19 cellular contexts compared by ENCODE assay signal in genomic region chr19:7401694-7402093, GRCh38. TPM values are rescaled to one million over a fixed set of nuclear protein-coding genes. Genes with fewer than 3 reads are reported as not detected.
DNase-seq lines count a peak whose midpoint lies in the region; ATAC-seq, FAIRE-seq and TF ChIP-seq lines count a peak whose summit lies in the region.
"Had no signal": no experiment of that assay in that cellular context is flagged by ENCODE, and none has a peak within 500 bp of the region (broad histone marks: within the 10 kb centered on the region; RNA-seq: fewer than 3 reads in every experiment).

No MANE protein-coding gene starts in this region.

- TF ChIP-seq EP300 in H1 (IDR thresholded peaks at IDR 0.05; ENCODE audit: borderline replicate concordance in 1 of 2, low read depth in 2 of 2, low read length in 2 of 2): no peak

- no peak overlapping the region for H4K8ac ChIP-seq in H1 (ENCODE audit: extremely low read depth, insufficient read depth, low read length)

- peaks cover 9% of the 10 kb centered on the region for H3K79me1 ChIP-seq in H1 (ENCODE audit: low read depth, low read length)

- H3K4me1 ChIP-seq in HEK293 (ENCODE audit: control insufficient read depth, insufficient read depth, low read length) (peaks cover 7% of the 10 kb centered on the region), H1 (replicated peaks in 1 of 4; ENCODE audit: control insufficient read depth in 3 of 4, insufficient read depth in 4 of 4, low read length in 3 of 4) (peaks cover 2 to 6% (median 3%) of the 10 kb centered on the region in 4 experiments; a peak in 6 of 7 replicates), Peyer's patch (peaks cover 0 to 27% (median 3%) of the 10 kb centered on the region in 4 donors)

- H3K36me3 ChIP-seq in HEK293 (ENCODE audit: control insufficient read depth in 2 of 2, insufficient read depth in 1 of 2, low read length in 2 of 2) (peaks cover 0 to 5% of the 10 kb centered on the region in 2 experiments; a peak in 2 of 3 replicates), H1 (ENCODE audit: control insufficient read depth in 2 of 4, insufficient read depth in 4 of 4, low read length in 3 of 4) (no peaks in the 10 kb centered on the region), Peyer's patch (peaks cover 0 to 5% (median 0%) of the 10 kb centered on the region in 3 donors)

- no peak overlapping the region for H2BK120ac ChIP-seq in H1 (replicated peaks; ENCODE audit: low read depth, low read length)

- no peak overlapping the region for H2BK12ac ChIP-seq in H1 (ENCODE audit: low read depth, low read length)

- peak overlapping the region; percentile 43 for H3K27ac Mint-ChIP-seq in activated naive CD4-positive, alpha-beta T cell treated with anti-CD3 and anti-CD28 coated beads, Interleukin-2, amount 50 U/mL, for 24 hours
- H3K27ac Mint-ChIP-seq in stimulated activated memory B cell treated with anti-CD40 and anti-IgM and Interleukin-4, amounts not matched to agents 10 μg/mL and 1 μg/mL and 100 μg/mL, for 72 hours: no peak overlapping the region
- H3K27ac Mint-ChIP-seq: GM23338 had no signal

- H4K20me1 ChIP-seq in H1 (replicated peaks in 1 of 2; ENCODE audit: control insufficient read depth in 1 of 2, insufficient read depth in 2 of 2, low read length in 2 of 2): peaks cover 2 to 6% of the 10 kb centered on the region in 2 experiments

- no peak overlapping the region for H2AFZ ChIP-seq in H1 (ENCODE audit: low read length)
- H2AFZ ChIP-seq: GM23338 had no signal

- no peak overlapping the region for H3K18ac ChIP-seq in H1 (ENCODE audit: extremely low read depth, low read length)

- no peak overlapping the region for H3K56ac ChIP-seq in H1 (replicated peaks; ENCODE audit: insufficient read length, low read depth, low read length)

- no peak overlapping the region for H3K9ac ChIP-seq in H1 (replicated peaks in 1 of 4; ENCODE audit: extremely low read depth in 1 of 4, low read depth in 3 of 4, low read length in 3 of 4)

- CTCF ChIA-PET in HEK293 (lab: Yijun Ruan, JAX): interaction anchor here (0.6 kb wide), 1 partner anchor 48 kb away, joined by 3 read pairs; no protein-coding TSS in a partner anchor
- CTCF ChIA-PET in H1 (lab: Charles Lee; ENCODE audit: partially characterized antibody): no interaction called here

- no peak overlapping the region for H2BK5ac ChIP-seq in H1 (ENCODE audit: low read depth, low read length)

- H3K27me3 ChIP-seq in H1 (replicated peaks in 1 of 4; ENCODE audit: control insufficient read depth in 3 of 4, extremely low read depth in 1 of 4, insufficient read depth in 3 of 4, low read length in 3 of 4): no peaks in the 10 kb centered on the region
- H3K27me3 ChIP-seq in Peyer's patch: no peaks in the 10 kb centered on the region

- no peak overlapping the region for H3K27ac ChIP-seq in HEK293 (ENCODE audit: extremely low read depth, low read depth, low read length)
- H3K27ac ChIP-seq in H1 (ENCODE audit: low read depth, low read length): no peak overlapping the region
- H3K27ac ChIP-seq in Peyer's patch: no peak overlapping the region

- H3K14ac ChIP-seq in H1 (ENCODE audit: insufficient read length): no peak overlapping the region

- FAIRE-seq in H1 (lab: Jason Lieb, UNC): no peak
- FAIRE-seq: D721Med, GM12878, GM19239, H54 had no signal

- H2AK5ac ChIP-seq in H1 (ENCODE audit: low read depth, low read length): no peak overlapping the region

- H3K9me3 ChIP-seq in HEK293 (ENCODE audit: control insufficient read depth, insufficient read depth, low read depth, low read length) (no peaks in the 10 kb centered on the region), H1 (ENCODE audit: insufficient read depth in 2 of 2, low read depth in 1 of 2, low read length in 1 of 2) (no peaks in the 10 kb centered on the region), Peyer's patch (no peaks in the 10 kb centered on the region)

- no peak overlapping the region for H4K91ac ChIP-seq in H1 (replicated peaks; ENCODE audit: insufficient read length, low read length)

- no peaks in the 10 kb centered on the region for H3K23me2 ChIP-seq in H1 (ENCODE audit: low read depth, low read length)

- H3K4me1 Mint-ChIP-seq in activated naive CD4-positive, alpha-beta T cell treated with anti-CD3 and anti-CD28 coated beads, Interleukin-2, amount 50 U/mL, for 24 hours: peaks cover 36% of the 10 kb centered on the region
- peaks cover 42% of the 10 kb centered on the region for H3K4me1 Mint-ChIP-seq in stimulated activated memory B cell treated with anti-CD40 and anti-IgM and Interleukin-4, amounts not matched to agents 10 μg/mL and 1 μg/mL and 100 μg/mL, for 72 hours

- H3K4me3 ChIP-seq in HEK293 (ENCODE audit: low read depth, low read length) (no peak overlapping the region), H1 (ENCODE audit: extremely low read depth in 1 of 4, insufficient read depth in 2 of 4, low read depth in 3 of 4, low read length in 4 of 4) (no peak overlapping the region), Peyer's patch (no peak overlapping the region)
- H3K4me3 ChIP-seq: GM12878, GM23338 had no signal

- no peak overlapping the region for H2BK20ac ChIP-seq in H1 (ENCODE audit: low read length)

- H3K4me2 ChIP-seq in H1 (ENCODE audit: insufficient read depth in 1 of 2, low read depth in 2 of 2, low read length in 2 of 2): no peak overlapping the region
- H3K4me2 ChIP-seq: GM23338 had no signal

- H3K4me3 Mint-ChIP-seq in activated naive CD4-positive, alpha-beta T cell treated with anti-CD3 and anti-CD28 coated beads, Interleukin-2, amount 50 U/mL, for 24 hours: no peak overlapping the region
- H3K4me3 Mint-ChIP-seq in stimulated activated memory B cell treated with anti-CD40 and anti-IgM and Interleukin-4, amounts not matched to agents 10 μg/mL and 1 μg/mL and 100 μg/mL, for 72 hours: no peak overlapping the region
- H3K4me3 Mint-ChIP-seq: CD4-positive, alpha-beta memory T cell; GM23338 had no signal

- H3K23ac ChIP-seq in H1 (ENCODE audit: insufficient read length): no peak overlapping the region

- TF ChIP-seq CTCF in HEK293 (tag by site-specific recombination; IDR thresholded peaks at IDR 0.05): no peak
- no peak for TF ChIP-seq CTCF in H1 (IDR thresholded peaks at IDR 0.05; ENCODE audit: control extremely low read depth in 1 of 3, insufficient read depth in 1 of 3, low read depth in 1 of 3, low read length in 3 of 3)
- TF ChIP-seq CTCF in Peyer's patch (IDR thresholded peaks at IDR 0.05): no peak

- H4K5ac ChIP-seq in H1 (ENCODE audit: insufficient read length, low read depth, low read length): no peak overlapping the region

- peaks cover 5% of the 10 kb centered on the region for H3K36me3 Mint-ChIP-seq in activated naive CD4-positive, alpha-beta T cell treated with anti-CD3 and anti-CD28 coated beads, Interleukin-2, amount 50 U/mL, for 24 hours
- peaks cover 41% of the 10 kb centered on the region for H3K36me3 Mint-ChIP-seq in stimulated activated memory B cell treated with anti-CD40 and anti-IgM and Interleukin-4, amounts not matched to agents 10 μg/mL and 1 μg/mL and 100 μg/mL, for 72 hours

- no peak for TF ChIP-seq POLR2A in H1 (IDR thresholded peaks at IDR 0.05; ENCODE audit: control extremely low read depth in 1 of 2, low read depth in 2 of 2, low read length in 2 of 2)
- TF ChIP-seq POLR2A in Peyer's patch (IDR thresholded peaks at IDR 0.05): no peak

- no peaks in the 10 kb centered on the region for H3K27me3 Mint-ChIP-seq in activated naive CD4-positive, alpha-beta T cell treated with anti-CD3 and anti-CD28 coated beads, Interleukin-2, amount 50 U/mL, for 24 hours
- H3K27me3 Mint-ChIP-seq in stimulated activated memory B cell treated with anti-CD40 and anti-IgM and Interleukin-4, amounts not matched to agents 10 μg/mL and 1 μg/mL and 100 μg/mL, for 72 hours: no peaks in the 10 kb centered on the region
- H3K27me3 Mint-ChIP-seq: CD4-positive, alpha-beta memory T cell had no signal

- H3K9me3 Mint-ChIP-seq in activated naive CD4-positive, alpha-beta T cell treated with anti-CD3 and anti-CD28 coated beads, Interleukin-2, amount 50 U/mL, for 24 hours: no peaks in the 10 kb centered on the region
- H3K9me3 Mint-ChIP-seq in stimulated activated memory B cell treated with anti-CD40 and anti-IgM and Interleukin-4, amounts not matched to agents 10 μg/mL and 1 μg/mL and 100 μg/mL, for 72 hours: no peaks in the 10 kb centered on the region
- H3K9me3 Mint-ChIP-seq: CD4-positive, alpha-beta memory T cell; GM23338 had no signal

- WGBS in H1 (ENCODE audit: extremely low coverage in 1 of 2, insufficient coverage in 1 of 2, insufficient read length in 1 of 2, insufficient replicate concordance in 2 of 2, low coverage in 1 of 2, low lambda C conversion rate in 2 of 2, missing lambda C conversion rate in 1 of 2), 2 experiments: 94% methylated on average over 3 of the region's 3 CpGs; no CpG with 5 or more reads in 1 of the 2 experiments

- no peak overlapping the region for H2BK15ac ChIP-seq in H1 (ENCODE audit: low read length)

- peaks cover 3 to 80% of the 10 kb centered on the region in 2 experiments; a peak in 3 of 4 replicates for H3K79me2 ChIP-seq in H1 (ENCODE audit: control insufficient read depth in 1 of 2, insufficient read depth in 2 of 2, low read length in 2 of 2)

- no peak for DNase-seq in activated naive CD4-positive, alpha-beta T cell treated with Interleukin-2 at 50 U/mL for 16 hours
- DNase-seq in H1 (ENCODE audit: low read depth in 1 of 2, low spot score in 2 of 2): no peak
- no peak for DNase-seq in Peyer's patch
- DNase-seq: C1 segment of cervical spinal cord; CD4-positive, alpha-beta memory T cell; DMS 273 treated with DMSO at 0.1 percent for 48 hours; DMS79; EL; GDM1; HCEC 1CT had no signal

- H3K4ac ChIP-seq in H1 (replicated peaks; ENCODE audit: insufficient read length, low read depth, low read length): no peak overlapping the region

- ATAC-seq in GM21447 (IDR thresholded peaks at IDR 0.05; ENCODE audit: unreplicated experiment): no peak
- no peak for ATAC-seq in stimulated activated memory B cell treated with anti-CD40 and anti-IgM and Interleukin-4, amounts not matched to agents 10 μg/mL and 1 μg/mL and 100 μg/mL, for 72 hours
- ATAC-seq: GM12878, GM23338 had no signal

- POLR2A ChIA-PET in HEK293 (lab: Yijun Ruan, JAX): no interaction called here
- POLR2A ChIA-PET in H1 (lab: Charles Lee; ENCODE audit: partially characterized antibody): no interaction called here

- TF ChIP-seq RAD21 in H1 (IDR thresholded peaks at IDR 0.05 in 1 of 2, conservative IDR thresholded peaks at IDR 0.05 in 1 of 2; ENCODE audit: low read depth in 2 of 2, low read length in 2 of 2): no peak

TF ChIP-seq in H1, 55 proteins besides CTCF, POLR2A, EP300 and RAD21 (continues in another document):
- TF ChIP-seq PHF8 (conservative IDR thresholded peaks at IDR 0.05; ENCODE audit: low read depth, low read length): no peak

RNA-seq across cellular contexts. Expression of gene ARHGEF18, which starts 53.0 kb away (rescaled TPM):
- total RNA-seq in H1 (2021; fragmentation: NEBNext Ultra II Directional; extraction: Animal tissue kit (Norgen Biotek cat#: 25700)): 35.9 and 36.8 TPM in 2 replicates
- 12.2 and 17.4 TPM in 2 replicates for polyA plus RNA-seq in H1 (2011; rRNA removed)
- 17.4 TPM for polyA plus RNA-seq in H1 (2011; cell fraction: cytosol; rRNA removed)
- polyA plus RNA-seq in H1 (2011; cell fraction: nucleus; rRNA removed): 25.3 TPM
- 20.2 to 26.9 TPM (median 23.4 TPM) in 4 replicates for polyA plus RNA-seq in H1 (2012, experiment 1 of 2)
- 17.9 TPM for polyA plus RNA-seq in H1 (2012, experiment 2 of 2)
- 17.7 TPM for polyA plus RNA-seq in H1 (2013, experiment 1 of 2)
- 17.2 TPM for polyA plus RNA-seq in H1 (2013, experiment 2 of 2)
- 8.3 and 9.1 TPM in 2 replicates for polyA minus RNA-seq in H1 (2011; rRNA and poly(A)+ RNA removed)
- 20.8 TPM for polyA minus RNA-seq in H1 (2011; cell fraction: cytosol; rRNA and poly(A)+ RNA removed)
- 15.8 TPM for polyA minus RNA-seq in H1 (2011; cell fraction: nucleus; rRNA and poly(A)+ RNA removed)
- total RNA-seq in Peyer's patch: 100 to 1,000 TPM in 3 of 4 donors, 10 to 100 TPM in 1; 75.9 to 139 (median 111) TPM
